In the genomic region with DNA sequence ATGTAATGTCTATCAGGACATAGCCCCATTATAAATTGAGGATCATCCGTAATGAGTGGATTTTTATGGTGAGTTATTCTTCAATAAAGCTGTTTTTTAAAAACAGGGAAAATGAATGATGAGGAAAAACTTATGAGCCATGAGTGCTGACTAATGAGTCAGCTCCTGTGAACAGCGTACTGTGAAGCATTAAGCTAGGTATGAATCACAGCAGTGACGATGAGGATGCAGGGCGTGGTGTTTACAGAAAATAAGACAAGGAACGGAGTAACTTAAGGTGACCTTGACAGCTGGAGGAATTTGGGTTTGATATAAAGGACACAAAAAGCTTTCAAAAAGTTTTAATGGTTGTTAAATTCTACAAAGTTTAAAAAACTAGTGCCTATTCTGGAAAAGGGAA, we compare ENCODE assay signal across 14 cellular contexts.
DNase-seq lines count a peak whose midpoint lies in the region; ATAC-seq, FAIRE-seq and TF ChIP-seq lines count a peak whose summit lies in the region.
"Had no signal": no experiment of that assay in that cellular context is flagged by ENCODE, and none has a peak within 500 bp of the region (broad histone marks: within the 10 kb centered on the region; RNA-seq: fewer than 3 reads in every experiment).

No MANE protein-coding gene starts in this region.

- FAIRE-seq in H54 (lab: Jason Lieb, UNC): peak; percentile 97

- no peak for TF ChIP-seq CTCF in fibroblast of pulmonary artery (IDR thresholded peaks at IDR 0.05; ENCODE audit: low read length, missing control alignments)
- TF ChIP-seq CTCF in WTC11 (IDR thresholded peaks at IDR 0.05): no peak

- no peak overlapping the region for H3K4me3 ChIP-seq in fibroblast of pulmonary artery (replicated peaks; ENCODE audit: low read depth, low read length)

- no peak for ATAC-seq in WTC11
- ATAC-seq: Right ventricle myocardium inferior had no signal

- TF ChIP-seq POLR2A in H54 (IDR thresholded peaks at IDR 0.05; ENCODE audit: low read depth, low read length): no peak

- DNase-seq in H54 (ENCODE audit: insufficient read length, low spot score) (peak; percentile 74), T1000 (lab: John Stamatoyannopoulos, UW) (peak; percentile 18), fibroblast of pulmonary artery (ENCODE audit: low read depth) (peak; percentile 80), smooth muscle cell of the brain vasculature (ENCODE audit: low read depth, low spot score) (peak; percentile 18), WTC11 (ENCODE audit: low spot score) (no peak), MV-4-11 (lab: John Stamatoyannopoulos, UW) (no peak), KG1 (lab: John Stamatoyannopoulos, UW) (no peak), retina (no peak)
- DNase-seq: activated CD4-positive, alpha-beta T cell treated with anti-CD3 and anti-CD28 coated beads, Interleukin-2, amount 10 ng/mL, durations not matched to agents 24 days and 14 days; activated naive CD4-positive, alpha-beta T cell treated with Interleukin-2 at 50 U/mL for 16 hours; effector CD4-positive, alpha-beta T cell; left cardiac atrium; NCI-H1694 treated with DMSO at 0.1 percent for 48 hours had no signal

- H3K27ac Mint-ChIP-seq in WTC11: no peak overlapping the region
- H3K27ac Mint-ChIP-seq: activated CD4-positive, alpha-beta T cell treated with anti-CD3 and anti-CD28 coated beads, Interleukin-2, amount 10 ng/mL, durations not matched to agents 24 days and 14 days had no signal

- H3K4me1 Mint-ChIP-seq in WTC11: no peaks in the 10 kb centered on the region
- H3K4me1 Mint-ChIP-seq: activated CD4-positive, alpha-beta T cell treated with anti-CD3 and anti-CD28 coated beads, Interleukin-2, amount 10 ng/mL, durations not matched to agents 24 days and 14 days had no signal

- 0 out of 2 replicates have a peak, but pooled peaks cover 3% of the 10 kb centered on the region for H3K9me3 Mint-ChIP-seq in WTC11
- H3K9me3 Mint-ChIP-seq: activated CD4-positive, alpha-beta T cell treated with anti-CD3 and anti-CD28 coated beads, Interleukin-2, amount 10 ng/mL, durations not matched to agents 24 days and 14 days had no signal

- H3K36me3 Mint-ChIP-seq in WTC11: no peaks in the 10 kb centered on the region

- POLR2A ChIA-PET in WTC11 (lab: Charles Lee): no interaction called here

- CTCF ChIA-PET in WTC11 (lab: Charles Lee): no interaction called here

- H3K4me3 Mint-ChIP-seq in WTC11: no peak overlapping the region
- H3K4me3 Mint-ChIP-seq: activated CD4-positive, alpha-beta T cell treated with anti-CD3 and anti-CD28 coated beads, Interleukin-2, amount 10 ng/mL, durations not matched to agents 24 days and 14 days had no signal

- no peaks in the 10 kb centered on the region for H3K27me3 Mint-ChIP-seq in WTC11 (ENCODE audit: low read depth)

TF ChIP-seq in WTC11, 78 proteins besides CTCF, POLR2A, EP300 and RAD21 (continues in another document):
- TF ChIP-seq ZNF121 (CRISPR knock-in tag; IDR thresholded peaks at IDR 0.05) (no peak), CDX4 (CRISPR knock-in tag; IDR thresholded peaks at IDR 0.05; ENCODE audit: borderline replicate concordance) (no peak), CBFB (CRISPR knock-in tag; IDR thresholded peaks at IDR 0.05; ENCODE audit: low read depth) (no peak), E2F4 (CRISPR knock-in tag; IDR thresholded peaks at IDR 0.05; ENCODE audit: borderline replicate concordance, low read depth) (no peak), NR1H2 (CRISPR knock-in tag; IDR thresholded peaks at IDR 0.05) (no peak), SMAD3 (CRISPR knock-in tag; IDR thresholded peaks at IDR 0.05; ENCODE audit: borderline replicate concordance) (no peak), ETV6 (CRISPR knock-in tag; IDR thresholded peaks at IDR 0.05) (no peak), NR3C1 (CRISPR knock-in tag; conservative IDR thresholded peaks at IDR 0.05; ENCODE audit: low read depth) (no peak), TEAD1 (CRISPR knock-in tag; IDR thresholded peaks at IDR 0.05) (no peak), MXD4 (CRISPR knock-in tag; IDR thresholded peaks at IDR 0.05; ENCODE audit: borderline replicate concordance) (no peak), USF1 (CRISPR knock-in tag; IDR thresholded peaks at IDR 0.05) (no peak), ATF1 (CRISPR knock-in tag; IDR thresholded peaks at IDR 0.05) (no peak), TP53 (CRISPR knock-in tag; IDR thresholded peaks at IDR 0.05) (no peak)
- TF ChIP-seq, protein P1, sequence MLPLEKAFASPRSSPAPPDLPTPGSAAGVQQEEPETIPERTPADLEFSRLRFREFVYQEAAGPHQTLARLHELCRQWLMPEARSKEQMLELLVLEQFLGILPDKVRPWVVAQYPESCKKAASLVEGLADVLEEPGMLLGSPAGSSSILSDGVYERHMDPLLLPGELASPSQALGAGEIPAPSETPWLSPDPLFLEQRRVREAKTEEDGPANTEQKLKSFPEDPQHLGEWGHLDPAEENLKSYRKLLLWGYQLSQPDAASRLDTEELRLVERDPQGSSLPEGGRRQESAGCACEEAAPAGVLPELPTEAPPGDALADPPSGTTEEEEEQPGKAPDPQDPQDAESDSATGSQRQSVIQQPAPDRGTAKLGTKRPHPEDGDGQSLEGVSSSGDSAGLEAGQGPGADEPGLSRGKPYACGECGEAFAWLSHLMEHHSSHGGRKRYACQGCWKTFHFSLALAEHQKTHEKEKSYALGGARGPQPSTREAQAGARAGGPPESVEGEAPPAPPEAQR (CRISPR knock-in tag; IDR thresholded peaks at IDR 0.05): no peak
- TF ChIP-seq, protein P2, sequence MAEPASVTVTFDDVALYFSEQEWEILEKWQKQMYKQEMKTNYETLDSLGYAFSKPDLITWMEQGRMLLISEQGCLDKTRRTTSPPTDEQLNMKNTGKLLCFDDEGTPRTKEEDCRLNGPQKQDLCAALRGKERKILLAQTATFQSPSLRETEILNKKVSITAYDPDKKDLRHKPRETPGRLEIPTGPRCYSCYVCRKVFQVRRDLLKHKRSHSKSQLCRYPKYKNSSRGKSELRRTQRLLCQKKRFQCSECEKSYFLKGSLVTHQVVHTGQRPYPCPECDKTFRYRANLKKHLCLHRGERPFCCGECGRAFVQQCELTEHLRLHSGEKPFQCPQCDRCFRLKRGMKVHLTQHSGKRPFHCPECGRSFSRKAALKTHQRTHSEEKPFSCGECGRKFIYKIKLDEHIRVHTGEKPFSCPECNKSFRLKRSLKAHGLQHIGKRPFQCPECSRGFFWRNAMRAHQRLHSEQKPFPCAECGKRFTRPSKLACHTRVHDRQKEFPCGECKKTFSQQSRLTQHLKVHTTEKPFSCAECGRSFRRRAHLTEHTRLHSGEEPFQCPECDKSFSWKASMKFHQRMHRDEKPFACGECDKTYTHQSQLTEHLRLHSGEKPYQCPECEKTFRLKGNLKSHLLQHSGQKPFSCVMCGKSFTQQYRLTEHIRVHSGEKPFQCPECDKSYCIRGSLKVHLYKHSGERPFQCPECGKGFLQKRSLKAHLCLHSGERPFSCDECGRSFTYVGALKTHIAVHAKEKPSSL (CRISPR knock-in tag; conservative IDR thresholded peaks at IDR 0.05): no peak
- TF ChIP-seq, protein P3, sequence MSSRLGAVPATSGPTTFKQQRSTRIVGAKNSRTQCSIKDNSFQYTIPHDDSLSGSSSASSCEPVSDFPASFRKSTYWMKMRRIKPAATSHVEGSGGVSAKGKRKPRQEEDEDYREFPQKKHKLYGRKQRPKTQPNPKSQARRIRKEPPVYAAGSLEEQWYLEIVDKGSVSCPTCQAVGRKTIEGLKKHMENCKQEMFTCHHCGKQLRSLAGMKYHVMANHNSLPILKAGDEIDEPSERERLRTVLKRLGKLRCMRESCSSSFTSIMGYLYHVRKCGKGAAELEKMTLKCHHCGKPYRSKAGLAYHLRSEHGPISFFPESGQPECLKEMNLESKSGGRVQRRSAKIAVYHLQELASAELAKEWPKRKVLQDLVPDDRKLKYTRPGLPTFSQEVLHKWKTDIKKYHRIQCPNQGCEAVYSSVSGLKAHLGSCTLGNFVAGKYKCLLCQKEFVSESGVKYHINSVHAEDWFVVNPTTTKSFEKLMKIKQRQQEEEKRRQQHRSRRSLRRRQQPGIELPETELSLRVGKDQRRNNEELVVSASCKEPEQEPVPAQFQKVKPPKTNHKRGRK (CRISPR knock-in tag; IDR thresholded peaks at IDR 0.05; ENCODE audit: borderline replicate concordance): no peak

Comparison
In these comparisons a context has a peak if more than half of its experiments do, and no peak if none do; other contexts are left out.
1. DNase-seq: peak in H54 (single experiment), T1000 (single experiment), fibroblast of pulmonary artery (single experiment) and smooth muscle cell of the brain vasculature (single experiment); none in WTC11 (single experiment), MV-4-11 (single experiment), KG1 (single experiment) and retina (single experiment).